Comparison of ENCODE assay signal across 22 cellular contexts in the genomic region with DNA sequence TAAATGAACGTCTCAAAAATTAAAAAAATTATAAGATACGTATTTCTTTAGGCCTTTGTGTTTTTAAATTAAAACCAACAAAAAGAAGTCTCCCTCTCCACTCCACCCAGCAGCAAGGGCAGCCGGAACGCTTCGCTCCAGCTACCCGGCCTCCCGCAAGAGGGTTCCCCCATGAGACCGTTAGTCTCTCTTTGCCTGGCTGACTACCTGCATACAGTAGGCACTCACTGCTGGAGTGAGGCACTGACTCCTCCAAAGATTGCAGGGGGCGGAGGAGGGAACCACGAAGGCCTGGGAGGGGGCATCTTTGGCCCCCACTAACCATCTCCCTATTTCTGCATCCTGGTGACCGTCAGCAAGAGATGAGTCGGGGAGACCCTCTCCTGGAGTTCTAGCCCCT. TPM values are rescaled to one million over a fixed set of nuclear protein-coding genes. Genes with fewer than 3 reads are reported as not detected.
DNase-seq lines count a peak whose midpoint lies in the region; ATAC-seq and TF ChIP-seq lines count a peak whose summit lies in the region.
"Had no signal": no experiment of that assay in that cellular context is flagged by ENCODE, and none has a peak within 500 bp of the region (broad histone marks: within the 10 kb centered on the region; RNA-seq: fewer than 3 reads in every experiment).

No MANE protein-coding gene starts in this region.

- no peak for TF ChIP-seq POLR2A in ovary (IDR thresholded peaks at IDR 0.05)

- intact Hi-C loops in A673 (cut with micrococcal nuclease; ENCODE audit: unreplicated experiment) = no loop called here
- intact Hi-C loops in Panc1 (cut with micrococcal nuclease; ENCODE audit: unreplicated experiment) = loop anchor here (5.0 to 10.0 kb wide), 2 partner anchors 95 to 143 kb away; no protein-coding TSS in a partner anchor
- intact Hi-C loops in ovary (cut with DNase I) = loop anchor here (5.0 to 10.0 kb wide), 4 partner anchors 90 to 663 kb away; a partner anchor contains a TSS

- in situ Hi-C loops in Panc1 (cut with HindIII; ENCODE audit: low pct_unique_long_range_greater_than_20kb, low sequenced_read_pairs) = no loop called here

- no peak for DNase-seq in A673 (ENCODE audit: low spot score)
- no peak for DNase-seq in Panc1 (ENCODE audit: low read depth, low spot score)
- no peak for DNase-seq in ovary
- DNase-seq in dedifferentiated amniotic fluid mesenchymal stem cell (ENCODE audit: extremely low spot score) = no peak
- DNase-seq: activated CD8-positive, alpha-beta T cell treated with anti-CD3 and anti-CD28 coated beads, Interleukin-2, amount 10 ng/mL, durations not matched to agents 7 days and 5 days; activated effector memory CD4-positive, alpha-beta T cell treated with Interleukin-2 at 50 U/mL for 16 hours; CD4-positive, alpha-beta T cell; dermis blood vessel endothelial cell; left lung; MM.1S; naive thymus-derived CD4-positive, alpha-beta T cell; NCI-H1417 treated with DMSO at 0.1 percent for 48 hours; NCI-H2081; NCI-H774; stimulated activated CD4-positive, alpha-beta T cell treated with anti-CD3 and anti-CD28 coated beads, Interleukin-2, amount 100 ng/mL, for 48 hours; T-helper 2 cell had no signal

- H3K4me2 ChIP-seq in BLaER1 treated with 17β-estradiol and CSF1 and Interleukin-3, amounts not matched to agents 10 nM and 100 nM = peak overlapping the region in 9 of 11 experiments; percentile 7 to 50 (median 21); a peak in 11 of 22 replicates

- H3K4me3 ChIP-seq in A673 (ENCODE audit: low read depth, low read length, poor library complexity, severe bottlenecking) = no peak overlapping the region
- H3K4me3 ChIP-seq in BLaER1 treated with 17β-estradiol and CSF1 and Interleukin-3, amounts not matched to agents 10 nM and 100 nM = no peak overlapping the region
- no peak overlapping the region for H3K4me3 ChIP-seq in Panc1 (ENCODE audit: low read depth in 2 of 2, low read length in 2 of 2)
- H3K4me3 ChIP-seq in muscle layer of colon (ENCODE audit: low read depth in 1 of 2, low read length in 2 of 2) = no peak overlapping the region
- no peak overlapping the region for H3K4me3 ChIP-seq in ovary
- H3K4me3 ChIP-seq: gastroesophageal sphincter, left lung, pancreas, right lobe of liver had no signal

- peaks cover 61 to 78% (median 66%) of the 10 kb centered on the region in 11 experiments for H4K20me1 ChIP-seq in BLaER1 treated with 17β-estradiol and CSF1 and Interleukin-3, amounts not matched to agents 10 nM and 100 nM

- no peak for TF ChIP-seq EP300 in ovary (IDR thresholded peaks at IDR 0.05)

- H3K27me3 ChIP-seq in A673 (replicated peaks; ENCODE audit: insufficient read depth, low read depth, low read length, poor library complexity) (no peaks in the 10 kb centered on the region), Panc1 (ENCODE audit: control insufficient read depth, insufficient read depth, low read length) (no peaks in the 10 kb centered on the region), muscle layer of colon (ENCODE audit: control insufficient read depth in 1 of 2, insufficient read depth in 2 of 2, low read length in 2 of 2) (no peaks in the 10 kb centered on the region), ovary (no peaks in the 10 kb centered on the region)
- H3K27me3 ChIP-seq in BLaER1 treated with 17β-estradiol and CSF1 and Interleukin-3, amounts not matched to agents 10 nM and 100 nM = no peaks in the 10 kb centered on the region
- H3K27me3 ChIP-seq: gastroesophageal sphincter, pancreas, right lobe of liver had no signal

- H3K9ac ChIP-seq in BLaER1 treated with 17β-estradiol and CSF1 and Interleukin-3, amounts not matched to agents 10 nM and 100 nM = no peak overlapping the region; a peak in 1 of 22 replicates
- no peak overlapping the region for H3K9ac ChIP-seq in muscle layer of colon (ENCODE audit: low read length)

- H3K36me3 ChIP-seq in A673 (ENCODE audit: insufficient read depth, low read length, poor library complexity, severe bottlenecking) (peaks cover 24% of the 10 kb centered on the region), Panc1 (ENCODE audit: control insufficient read depth, insufficient read depth, low read length) (no peaks in the 10 kb centered on the region), muscle layer of colon (ENCODE audit: insufficient read depth, low read length) (peaks cover 13% of the 10 kb centered on the region), ovary (no peaks in the 10 kb centered on the region)
- H3K36me3 ChIP-seq in BLaER1 treated with 17β-estradiol and CSF1 and Interleukin-3, amounts not matched to agents 10 nM and 100 nM = peaks cover 26 to 41% (median 34%) of the 10 kb centered on the region in 11 experiments; a peak in 21 of 22 replicates

- CTCF ChIA-PET in A673 (lab: Charles Lee) (interaction anchor here (1.4 kb wide), 1 partner anchor 93 kb away, joined by 7 read pairs; no protein-coding TSS in a partner anchor), Panc1 (lab: Charles Lee) (interaction anchor here (0.6 to 2.2 kb wide), 2 partner anchors 93 to 469 kb away, joined by 3 to 9 read pairs; no protein-coding TSS in a partner anchor)

- WGBS in ovary, 3 donors = 14 to 19% (median 15%) methylated on average over 12 of the region's 12 CpGs

- POLR2A ChIA-PET in A673 (lab: Charles Lee; ENCODE audit: low non-redundant PET) = no interaction called here
- POLR2A ChIA-PET in Panc1 (lab: Charles Lee) = no interaction called here

- no peaks in the 10 kb centered on the region for H3K9me3 ChIP-seq in A673 (ENCODE audit: low read depth, low read length, poor library complexity, severe bottlenecking)
- H3K9me3 ChIP-seq in BLaER1 treated with 17β-estradiol and CSF1 and Interleukin-3, amounts not matched to agents 10 nM and 100 nM (replicated peaks in 1 of 11) = no peaks in the 10 kb centered on the region
- no peaks in the 10 kb centered on the region for H3K9me3 ChIP-seq in Panc1 (ENCODE audit: control insufficient read depth, insufficient read depth, low read depth, low read length)
- H3K9me3 ChIP-seq in muscle layer of colon (ENCODE audit: low read length) = no peaks in the 10 kb centered on the region
- no peaks in the 10 kb centered on the region for H3K9me3 ChIP-seq in ovary
- H3K9me3 ChIP-seq: gastroesophageal sphincter, left lung, pancreas, right lobe of liver had no signal

- H3K27ac ChIP-seq in A673 (ENCODE audit: low read depth, low read length, poor library complexity, severe bottlenecking) (peak overlapping the region; percentile 59), Panc1 (ENCODE audit: low read length) (no peak overlapping the region), muscle layer of colon (ENCODE audit: low read depth, low read length) (peak overlapping the region; percentile 53), ovary (no peak overlapping the region)
- H3K27ac ChIP-seq in BLaER1 treated with 17β-estradiol and CSF1 and Interleukin-3, amounts not matched to agents 10 nM and 100 nM = no peak overlapping the region
- H3K27ac ChIP-seq: left lung, pancreas, right lobe of liver had no signal

- no peak for ATAC-seq in Panc1
- ATAC-seq in HG03139 (IDR thresholded peaks at IDR 0.05; ENCODE audit: unreplicated experiment) = no peak
- ATAC-seq: activated CD8-positive, alpha-beta T cell treated with anti-CD3 and anti-CD28 coated beads, Interleukin-2, amount 10 ng/mL, durations not matched to agents 7 days and 5 days; naive thymus-derived CD4-positive, alpha-beta T cell; pancreas; right lobe of liver had no signal

- BruUV-seq in A673 (replicated peaks; lab: Mats Ljungman, UMichigan) (no TSS peak), Panc1 (replicated peaks; lab: Mats Ljungman, UMichigan) (TSS peak; percentile 73)

- H3K4me1 ChIP-seq in A673 (ENCODE audit: insufficient read depth, low read length, poor library complexity, severe bottlenecking) (peaks cover 51% of the 10 kb centered on the region), Panc1 (ENCODE audit: control insufficient read depth, insufficient read depth, low read length) (peaks cover 29% of the 10 kb centered on the region), muscle layer of colon (ENCODE audit: insufficient read depth, low read length) (peaks cover 45% of the 10 kb centered on the region), ovary (ENCODE audit: insufficient read depth) (peaks cover 27% of the 10 kb centered on the region)
- H3K4me1 ChIP-seq in BLaER1 treated with 17β-estradiol and CSF1 and Interleukin-3, amounts not matched to agents 10 nM and 100 nM = peaks cover 46 to 63% (median 56%) of the 10 kb centered on the region in 10 experiments
- H3K4me1 ChIP-seq: right lobe of liver had no signal

- TF ChIP-seq CTCF in A673 (conservative IDR thresholded peaks at IDR 0.05; ENCODE audit: low read depth, low read length) (no peak), Panc1 (IDR thresholded peaks at IDR 0.05) (no peak), ovary (IDR thresholded peaks at IDR 0.05) (no peak)

RNA-seq across cellular contexts. Expression of a gene that starts 10.1 kb away (rescaled TPM):
- total RNA-seq in A673 (2021) (111 and 119 TPM in 2 replicates), Panc1 (2021; ENCODE audit: unreplicated experiment) (98.4 TPM), ovary (100 to 1,000 TPM in 5 of 7 donors, 10 to 100 TPM in 2; 32.7 to 175 (median 120) TPM)
- polyA plus RNA-seq in Panc1 (2012; ENCODE audit: insufficient read length) = 45.3 TPM
- 10 to 100 TPM; 22.6 to 26.4 TPM for polyA plus RNA-seq in ovary

RNA-seq across cellular contexts. Expression of a gene that starts 18.1 kb away (rescaled TPM):
- 116 and 129 TPM in 2 replicates for total RNA-seq in A673 (2021)
- total RNA-seq in Panc1 (2021; ENCODE audit: unreplicated experiment) = 32.6 TPM
- polyA plus RNA-seq in Panc1 (2012; ENCODE audit: insufficient read length) = 29.8 TPM
- total RNA-seq in ovary = 10 to 100 TPM in 5 of 7 donors, 1 to 10 TPM in 2; 5.2 to 23.1 (median 15.4) TPM
- polyA plus RNA-seq in ovary = 1 to 10 TPM; 5.3 to 6.3 TPM

Comparison
In these comparisons a context has a peak if more than half of its experiments do, and no peak if none do; other contexts are left out.
1. H3K27ac ChIP-seq: peak in A673 (single experiment) and muscle layer of colon (single experiment); none in BLaER1 treated with 17β-estradiol and CSF1 and Interleukin-3, amounts not matched to agents 10 nM and 100 nM (0 of 11), Panc1 (single experiment) and ovary (0 of 2).